Comparison of ENCODE assay signal across 18 cellular contexts in the genomic region with DNA sequence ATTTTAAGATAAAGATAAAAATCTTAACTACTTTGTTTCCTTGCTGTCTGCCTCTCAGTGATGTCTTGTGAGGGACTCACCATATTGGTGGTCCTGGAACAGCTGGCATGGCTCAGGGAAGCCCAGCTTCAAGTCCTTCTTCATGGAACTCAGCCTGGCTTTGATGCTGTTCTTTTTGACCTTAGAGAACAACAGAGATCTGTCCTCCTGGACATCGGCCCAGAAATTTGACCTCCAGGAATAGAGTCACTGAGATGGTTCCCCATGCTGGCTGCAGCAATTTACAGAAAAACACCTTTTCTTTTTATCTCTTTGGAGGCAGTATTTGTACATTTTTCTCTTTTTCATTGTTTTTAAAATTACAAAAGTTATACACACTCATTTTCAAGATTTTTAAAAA.
"Had no signal": no experiment of that assay in that cellular context is flagged by ENCODE, and none has a peak within 500 bp of the region (broad histone marks: within the 10 kb centered on the region; RNA-seq: fewer than 3 reads in every experiment).

No MANE protein-coding gene starts in this region.

- H3K4me3 ChIP-seq: esophagus squamous epithelium, lung, pancreas, skin epidermis, spleen, vagina had no signal

- H3K27ac ChIP-seq: esophagus squamous epithelium, neutrophil, pancreas, skin epidermis, spleen, vagina had no signal

- H3K27me3 ChIP-seq: esophagus squamous epithelium, neutrophil, pancreas, spleen, vagina had no signal

- ATAC-seq: effector memory CD8-positive, alpha-beta T cell; natural killer cell; pancreas; stimulated activated memory B cell treated with anti-CD40 and anti-IgM and Interleukin-4, amounts not matched to agents 10 μg/mL and 1 μg/mL and 100 μg/mL, for 72 hours; stimulated activated naive CD8-positive, alpha-beta T cell treated with anti-CD3 and anti-CD28 coated beads, Interleukin-15, Interleukin-2, amounts not matched to agents 100 U/mL and 50 U/mL, for 24 hours had no signal

- DNase-seq: cerebellar nuclear complex; cortex of kidney; effector memory CD8-positive, alpha-beta T cell; erythroblast; esophagus squamous epithelium; foreskin melanocyte; glutamatergic neuron; natural killer cell; pancreas; retina; spleen; stimulated activated CD4-positive, alpha-beta T cell treated with anti-CD3 and anti-CD28 coated beads, Interleukin-4, amount 100 ng/mL, for 4 hours; stimulated activated naive CD8-positive, alpha-beta T cell treated with anti-CD3 and anti-CD28 coated beads, Interleukin-15, Interleukin-2, amounts not matched to agents 100 U/mL and 50 U/mL, for 24 hours had no signal

- H3K4me1 ChIP-seq: esophagus squamous epithelium, pancreas, spleen, vagina had no signal

- H3K36me3 ChIP-seq: esophagus squamous epithelium, neutrophil, pancreas, spleen, vagina had no signal

- H3K9me3 ChIP-seq: esophagus squamous epithelium, neutrophil, pancreas, vagina had no signal
